Comparison of ENCODE assay signal across 15 cellular contexts in the genomic region with DNA sequence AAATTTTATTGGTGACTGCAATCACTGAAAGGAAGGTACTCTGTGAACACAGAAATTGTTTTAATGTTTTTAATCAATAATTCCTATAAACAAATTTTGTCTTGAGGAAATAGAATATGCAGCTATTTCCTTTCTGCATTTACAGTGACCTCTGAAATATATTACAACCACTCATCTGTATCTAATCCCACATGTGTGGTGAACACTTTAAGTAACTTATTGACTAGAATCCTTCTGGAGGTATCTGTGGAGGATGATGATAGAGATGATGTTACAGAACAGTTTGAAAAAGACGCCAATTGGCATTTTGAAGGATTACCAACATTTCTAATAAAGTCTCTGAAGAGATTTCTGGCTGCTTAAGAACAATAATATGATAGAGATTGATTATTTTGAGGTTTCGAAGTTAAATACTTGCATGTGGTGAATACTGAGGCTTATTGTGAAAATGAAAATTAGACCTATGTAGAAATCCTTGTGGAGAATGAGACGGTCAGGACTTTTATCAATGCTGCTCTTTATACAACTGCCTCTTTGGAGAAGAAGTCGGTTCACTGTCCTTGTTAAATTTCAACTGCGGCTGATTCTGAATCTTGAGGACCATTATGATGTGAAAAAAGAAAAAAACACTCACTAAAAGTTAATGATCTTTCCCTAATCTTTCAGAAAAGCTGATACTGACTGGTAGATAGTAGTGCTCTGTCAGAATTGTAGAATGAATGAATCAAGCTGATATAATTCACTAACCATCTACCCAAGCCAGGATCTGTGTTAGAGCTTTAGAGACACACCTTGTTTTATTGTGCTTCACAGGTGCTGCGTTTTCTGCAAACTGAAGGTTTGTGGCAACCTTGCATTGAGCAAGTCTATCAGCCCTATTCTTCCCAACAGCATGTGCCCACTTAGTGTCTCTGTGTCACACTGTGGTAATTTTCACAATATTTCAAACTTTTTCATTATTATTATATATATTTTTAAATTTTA.
DNase-seq lines count a peak whose midpoint lies in the region; ATAC-seq, FAIRE-seq and TF ChIP-seq lines count a peak whose summit lies in the region.
"Had no signal": no experiment of that assay in that cellular context is flagged by ENCODE, and none has a peak within 500 bp of the region (broad histone marks: within the 10 kb centered on the region; RNA-seq: fewer than 3 reads in every experiment).

No MANE protein-coding gene starts in this region.

- H3K4me1 ChIP-seq in left ventricle myocardium inferior, result peaks cover 24% of the 10 kb centered on the region
- peaks cover 19 to 33% of the 10 kb centered on the region in 2 donors for H3K4me1 ChIP-seq in mucosa of rectum (ENCODE audit: control insufficient read depth in 2 of 2, insufficient read depth in 2 of 2, low read length in 2 of 2)
- peaks cover 11 to 22% (median 16%) of the 10 kb centered on the region in 3 donors for H3K4me1 ChIP-seq in pancreas

- H3K27me3 ChIP-seq in left ventricle myocardium inferior (ENCODE audit: low read depth), result no peaks in the 10 kb centered on the region
- H3K27me3 ChIP-seq in mucosa of rectum (ENCODE audit: control insufficient read depth in 2 of 2, insufficient read depth in 2 of 2, low read length in 2 of 2), result no peaks in the 10 kb centered on the region
- no peaks in the 10 kb centered on the region for H3K27me3 ChIP-seq in pancreas
- H3K27me3 ChIP-seq: upper lobe of right lung had no signal

- H3K4me3 ChIP-seq in left ventricle myocardium inferior, result no peak overlapping the region
- H3K4me3 ChIP-seq in mucosa of rectum (ENCODE audit: low read length in 2 of 2), result no peak overlapping the region
- no peak overlapping the region for H3K4me3 ChIP-seq in pancreas
- H3K4me3 ChIP-seq: GM12878, upper lobe of right lung had no signal

- ATAC-seq in left ventricle myocardium superior (no peak), pancreas (no peak), HG03469 (IDR thresholded peaks at IDR 0.05; ENCODE audit: unreplicated experiment) (no peak), HG02588 (IDR thresholded peaks at IDR 0.05; ENCODE audit: unreplicated experiment) (no peak)
- ATAC-seq in activated naive CD8-positive, alpha-beta T cell treated with anti-CD3 and anti-CD28 coated beads, Interleukin-2, amount 50 U/mL, for 24 hours, result no peak
- ATAC-seq: GM12878, upper lobe of right lung had no signal

- H3K36me3 ChIP-seq in left ventricle myocardium inferior, result no peaks in the 10 kb centered on the region
- H3K36me3 ChIP-seq in mucosa of rectum (ENCODE audit: control insufficient read depth in 2 of 2, insufficient read depth in 2 of 2, low read length in 2 of 2), result no peaks in the 10 kb centered on the region
- no peaks in the 10 kb centered on the region for H3K36me3 ChIP-seq in pancreas
- H3K36me3 ChIP-seq: upper lobe of right lung had no signal

- H3K36me3 Mint-ChIP-seq in activated naive CD8-positive, alpha-beta T cell treated with anti-CD3 and anti-CD28 coated beads, Interleukin-2, amount 50 U/mL, for 24 hours (ENCODE audit: low read depth), result no peaks in the 10 kb centered on the region

- H3K9me3 Mint-ChIP-seq in activated naive CD8-positive, alpha-beta T cell treated with anti-CD3 and anti-CD28 coated beads, Interleukin-2, amount 50 U/mL, for 24 hours, result no peaks in the 10 kb centered on the region

- no peaks in the 10 kb centered on the region for H3K27me3 Mint-ChIP-seq in activated naive CD8-positive, alpha-beta T cell treated with anti-CD3 and anti-CD28 coated beads, Interleukin-2, amount 50 U/mL, for 24 hours
- H3K27me3 Mint-ChIP-seq: activated CD4-positive, alpha-beta T cell treated with anti-CD3 and anti-CD28 coated beads for 36 hours had no signal

- 77 to 81% methylated on average over 6 of the region's 6 CpGs for WGBS in pancreas, 2 donors

- DNase-seq in left ventricle myocardium inferior, result no peak
- DNase-seq in left ventricle myocardium superior, result no peak
- DNase-seq in activated naive CD8-positive, alpha-beta T cell treated with anti-CD3 and anti-CD28 coated beads, Interleukin-2, amount 50 U/mL, for 24 hours, result no peak
- no peak for DNase-seq in pancreas
- DNase-seq in COLO668 (lab: John Stamatoyannopoulos, UW; ENCODE audit: unreplicated experiment), result no peak
- DNase-seq: activated CD4-positive, alpha-beta T cell treated with anti-CD3 and anti-CD28 coated beads for 36 hours; effector CD4-positive, alpha-beta T cell; SW 1271; upper lobe of right lung had no signal

- no peak for TF ChIP-seq CTCF in left ventricle myocardium inferior (IDR thresholded peaks at IDR 0.05; ENCODE audit: borderline replicate concordance)
- no peak for TF ChIP-seq CTCF in pancreas (IDR thresholded peaks at IDR 0.05)

- intact Hi-C loops in left ventricle myocardium inferior (cut with micrococcal nuclease) (no loop called here), left ventricle myocardium superior (cut with micrococcal nuclease) (no loop called here), pancreas (cut with DNase I) (no loop called here)

- no peak overlapping the region for H3K9ac ChIP-seq in mucosa of rectum (ENCODE audit: low read depth in 1 of 2, low read length in 2 of 2)

- H3K27ac ChIP-seq in left ventricle myocardium inferior (replicated peaks) (peak overlapping the region; percentile 78), mucosa of rectum (ENCODE audit: low read depth in 2 of 2, low read length in 2 of 2) (peak overlapping the region; percentile 67 to 83), pancreas (peak overlapping the region in 1 of 4 donors; percentile 67)

- H3K4me1 Mint-ChIP-seq in activated naive CD8-positive, alpha-beta T cell treated with anti-CD3 and anti-CD28 coated beads, Interleukin-2, amount 50 U/mL, for 24 hours, result peaks cover 43% of the 10 kb centered on the region

- H3K9me3 ChIP-seq in left ventricle myocardium inferior (replicated peaks), result no peaks in the 10 kb centered on the region
- H3K9me3 ChIP-seq in mucosa of rectum (ENCODE audit: control insufficient read depth in 2 of 2, low read length in 2 of 2), result no peaks in the 10 kb centered on the region
- no peaks in the 10 kb centered on the region for H3K9me3 ChIP-seq in pancreas
- H3K9me3 ChIP-seq: upper lobe of right lung had no signal

- peak overlapping the region; percentile 41 for H3K27ac Mint-ChIP-seq in activated naive CD8-positive, alpha-beta T cell treated with anti-CD3 and anti-CD28 coated beads, Interleukin-2, amount 50 U/mL, for 24 hours
- H3K27ac Mint-ChIP-seq: activated CD4-positive, alpha-beta T cell treated with anti-CD3 and anti-CD28 coated beads for 36 hours had no signal

- no peak for FAIRE-seq in pancreas (lab: Jason Lieb, UNC)
- FAIRE-seq: frontal cortex, GM12878, keratinocyte had no signal

- H3K4me3 Mint-ChIP-seq in activated naive CD8-positive, alpha-beta T cell treated with anti-CD3 and anti-CD28 coated beads, Interleukin-2, amount 50 U/mL, for 24 hours, result no peak overlapping the region
- H3K4me3 Mint-ChIP-seq: activated CD4-positive, alpha-beta T cell treated with anti-CD3 and anti-CD28 coated beads for 36 hours had no signal
